1 cellular context compared by ENCODE assay signal in genomic region chr11:94145431-94145830, GRCh38.
TF ChIP-seq lines count a peak whose summit lies in the region.

No MANE protein-coding gene starts in this region.

TF ChIP-seq in HepG2, 621 proteins besides CTCF, POLR2A, EP300 and RAD21 (continued from another document):
- no peak for TF ChIP-seq ZNF687 (CRISPR knock-in tag; IDR thresholded peaks at IDR 0.05)
- TF ChIP-seq MIER2 (CRISPR knock-in tag; IDR thresholded peaks at IDR 0.05) = no peak
- TF ChIP-seq FLYWCH1 (CRISPR knock-in tag; IDR thresholded peaks at IDR 0.05) = no peak
- 0 out of 2 replicates have a peak, but pooled peaks have one; percentile 12 for TF ChIP-seq FOXA3 (CRISPR knock-in tag; IDR thresholded peaks at IDR 0.05)
- TF ChIP-seq MBD4 (IDR thresholded peaks at IDR 0.05; ENCODE audit: borderline replicate concordance, low read length) = no peak
- peak; percentile 34; the same call in 1 of the 2 replicates for TF ChIP-seq RARA (CRISPR knock-in tag; IDR thresholded peaks at IDR 0.05)
